8 cellular contexts compared by ENCODE assay signal in the genomic region with DNA sequence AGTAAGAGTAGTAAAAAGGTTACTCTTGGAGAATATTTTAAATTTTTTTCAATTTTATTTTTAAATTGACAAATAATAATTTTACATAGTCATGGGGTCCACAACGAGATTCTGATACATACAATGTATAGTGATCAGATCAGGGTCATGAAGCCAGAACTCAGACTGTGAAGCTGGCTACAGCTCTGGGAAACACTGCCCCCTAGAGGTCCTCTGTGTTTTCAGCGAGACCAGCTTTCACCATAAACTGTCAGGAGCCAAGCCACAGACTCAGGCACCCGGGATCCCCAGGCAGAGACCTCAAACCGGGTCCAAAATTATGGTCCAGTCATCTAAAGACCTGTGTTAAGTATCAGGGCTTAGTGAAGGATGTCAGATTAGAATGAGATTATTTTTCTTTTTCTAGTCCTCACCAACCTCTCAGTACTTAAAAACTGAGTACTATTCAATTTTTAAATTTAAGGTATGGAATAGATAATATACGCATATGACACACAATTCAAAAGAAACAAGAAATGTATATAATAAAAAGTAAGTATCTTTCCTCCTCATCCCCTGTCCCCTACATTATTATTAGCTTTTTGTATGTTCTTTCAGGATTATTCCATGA.
DNase-seq lines count a peak whose midpoint lies in the region; ATAC-seq and TF ChIP-seq lines count a peak whose summit lies in the region.

No MANE protein-coding gene starts in this region.

- TF ChIP-seq POLR2A in spleen (IDR thresholded peaks at IDR 0.05), result no peak

- DNase-seq in GDM1 (lab: John Stamatoyannopoulos, UW) (peak; percentile 22), NCI-H1105 treated with DMSO at 0.1 percent for 48 hours (lab: John Stamatoyannopoulos, UW) (peak; percentile 63), glomerular visceral epithelial cell (ENCODE audit: extremely low spot score) (peak; percentile 58), spleen (no peak), EL (no peak)

- intact Hi-C loops in spleen (cut with DNase I; ENCODE audit: low total_unique reads), result no loop called here

- TF ChIP-seq CTCF in 22Rv1 (IDR thresholded peaks at IDR 0.05) (peak; percentile 95), WI38 (IDR thresholded peaks at IDR 0.05; ENCODE audit: low read depth, low read length) (peak; percentile 29; the same call in 1 of the 2 replicates), spleen (IDR thresholded peaks at IDR 0.05 in 8 of 11, conservative IDR thresholded peaks at IDR 0.05 in 3 of 11) (peak in 9 of 11 experiments; percentile 27 to 70 (median 53))

- H3K4me1 ChIP-seq in spleen, result no peaks in the 10 kb centered on the region

- H3K27ac ChIP-seq in 22Rv1, result no peak overlapping the region
- H3K27ac ChIP-seq in spleen, result no peak overlapping the region

- H3K36me3 ChIP-seq in spleen, result no peaks in the 10 kb centered on the region

- H3K4me3 ChIP-seq in WI38 (ENCODE audit: low read depth, low read length), result no peak overlapping the region
- H3K4me3 ChIP-seq in spleen, result no peak overlapping the region

- peak; percentile 88 for ATAC-seq in HG02610 (IDR thresholded peaks at IDR 0.05; ENCODE audit: unreplicated experiment)

- no peaks in the 10 kb centered on the region for H3K9me3 ChIP-seq in spleen

- no peaks in the 10 kb centered on the region for H3K27me3 ChIP-seq in spleen (replicated peaks in 1 of 7)

- 22 to 35% (median 27%) methylated on average over 5 of the region's 5 CpGs for WGBS in spleen, 5 donors

Comparison
In these comparisons a context has a peak if more than half of its experiments do, and no peak if none do; other contexts are left out.
1. CTCF ChIP-seq: peak in every context shown above with its lines; median percentile 95 in 22Rv1; 53 in spleen; 29 in WI38.
2. DNase-seq: peak in GDM1 (single experiment), NCI-H1105 treated with DMSO at 0.1 percent for 48 hours (single experiment) and glomerular visceral epithelial cell (single experiment); none in spleen (single experiment) and EL (single experiment).